In genomic region chr10:92741741-92742140, GRCh38 we compare ENCODE assay signal across 1 cellular context. TPM values are rescaled to one million over a fixed set of nuclear protein-coding genes. Genes with fewer than 3 reads are reported as not detected.
"Had no signal": no experiment of that assay in that cellular context is flagged by ENCODE, and none has a peak within 500 bp of the region (broad histone marks: within the 10 kb centered on the region; RNA-seq: fewer than 3 reads in every experiment).

No MANE protein-coding gene starts in this region.

RNA-seq across cellular contexts. Expression of gene HHEX, which starts 52.0 kb away (rescaled TPM):
- total RNA-seq: T-helper 1 cell treated with Interleukin-12 subunit alpha and Interleukin-12 subunit beta and Interleukin-4 antibody, amounts not matched to agents 30 ng/mL and 1 ng/mL, for 36 hours had no signal
